19 cellular contexts compared by ENCODE assay signal in genomic region chr2:99403084-99403483, GRCh38.
DNase-seq lines count a peak whose midpoint lies in the region; ATAC-seq and TF ChIP-seq lines count a peak whose summit lies in the region.
"Had no signal": no experiment of that assay in that cellular context is flagged by ENCODE, and none has a peak within 500 bp of the region (broad histone marks: within the 10 kb centered on the region; RNA-seq: fewer than 3 reads in every experiment).

No MANE protein-coding gene starts in this region.

- no peak for DNase-seq in activated CD8-positive, alpha-beta memory T cell treated with anti-CD3 and anti-CD28 coated beads, Interleukin-2, amount 10 ng/mL, durations not matched to agents 7 days and 5 days
- DNase-seq in activated CD8-positive, alpha-beta memory T cell treated with anti-CD3 and anti-CD28 coated beads, Interleukin-2, amount 50 U/mL, for 48 hours = no peak
- DNase-seq in HS-5 (ENCODE audit: low read depth) = peak; percentile 74
- DNase-seq in naive thymus-derived CD8-positive, alpha-beta T cell = no peak
- DNase-seq in MG63 = no peak
- DNase-seq: activated CD4-positive, alpha-beta T cell treated with anti-CD3 and anti-CD28 coated beads for 4 hours; Calu3; cerebellar nuclear complex; erythroblast; NCI-H1105; NCI-H446; ovary; PC-9; SW 1271 had no signal

- no peak overlapping the region for H3K4me3 Mint-ChIP-seq in activated CD8-positive, alpha-beta memory T cell treated with anti-CD3 and anti-CD28 coated beads, Interleukin-2, amount 10 ng/mL, durations not matched to agents 7 days and 5 days
- no peak overlapping the region for H3K4me3 Mint-ChIP-seq in brain
- H3K4me3 Mint-ChIP-seq in naive thymus-derived CD8-positive, alpha-beta T cell = no peak overlapping the region

- H3K4me1 Mint-ChIP-seq in activated CD8-positive, alpha-beta memory T cell treated with anti-CD3 and anti-CD28 coated beads, Interleukin-2, amount 10 ng/mL, durations not matched to agents 7 days and 5 days = peaks cover 7% of the 10 kb centered on the region
- peaks cover 5% of the 10 kb centered on the region for H3K4me1 Mint-ChIP-seq in brain
- peaks cover 8 to 28% (median 20%) of the 10 kb centered on the region in 4 donors for H3K4me1 Mint-ChIP-seq in naive thymus-derived CD8-positive, alpha-beta T cell

- peaks cover 55% of the 10 kb centered on the region for H3K36me3 Mint-ChIP-seq in activated CD8-positive, alpha-beta memory T cell treated with anti-CD3 and anti-CD28 coated beads, Interleukin-2, amount 10 ng/mL, durations not matched to agents 7 days and 5 days
- peaks cover 68% of the 10 kb centered on the region for H3K36me3 Mint-ChIP-seq in brain
- H3K36me3 Mint-ChIP-seq in naive thymus-derived CD8-positive, alpha-beta T cell = peaks cover 5 to 91% (median 12%) of the 10 kb centered on the region in 3 donors

- CTCF ChIA-PET in activated CD8-positive, alpha-beta memory T cell treated with anti-CD3 and anti-CD28 coated beads, Interleukin-2, amount 10 ng/mL, durations not matched to agents 7 days and 5 days (lab: Charles Lee) = interaction anchor here (1.5 kb wide), 2 partner anchors 37 to 87 kb away, joined by 4 read pairs; partner anchors contain the start of gene REV1

- no peak overlapping the region for H3K4me3 ChIP-seq in MG63
- H3K4me3 ChIP-seq: A549, ovary, PC-9, tibial nerve had no signal

- H3K9me3 Mint-ChIP-seq in activated CD8-positive, alpha-beta memory T cell treated with anti-CD3 and anti-CD28 coated beads, Interleukin-2, amount 10 ng/mL, durations not matched to agents 7 days and 5 days (ENCODE audit: low read depth) = no peaks in the 10 kb centered on the region
- H3K9me3 Mint-ChIP-seq in brain = no peaks in the 10 kb centered on the region
- no peaks in the 10 kb centered on the region for H3K9me3 Mint-ChIP-seq in naive thymus-derived CD8-positive, alpha-beta T cell

- TF ChIP-seq CTCF in brain (conservative IDR thresholded peaks at IDR 0.05) = no peak

- no peaks in the 10 kb centered on the region for H3K27me3 Mint-ChIP-seq in activated CD8-positive, alpha-beta memory T cell treated with anti-CD3 and anti-CD28 coated beads, Interleukin-2, amount 10 ng/mL, durations not matched to agents 7 days and 5 days
- no peaks in the 10 kb centered on the region for H3K27me3 Mint-ChIP-seq in brain
- H3K27me3 Mint-ChIP-seq in naive thymus-derived CD8-positive, alpha-beta T cell = no peaks in the 10 kb centered on the region

- peaks cover 75% of the 10 kb centered on the region for H3K36me3 ChIP-seq in MG63
- H3K36me3 ChIP-seq: ovary had no signal

- ATAC-seq in activated CD8-positive, alpha-beta memory T cell treated with anti-CD3 and anti-CD28 coated beads, Interleukin-2, amount 10 ng/mL, durations not matched to agents 7 days and 5 days = no peak
- no peak for ATAC-seq in naive thymus-derived CD8-positive, alpha-beta T cell
- ATAC-seq in HG03521 (IDR thresholded peaks at IDR 0.05; ENCODE audit: unreplicated experiment) (no peak), HG03025 (IDR thresholded peaks at IDR 0.05; ENCODE audit: low FRiP score, unreplicated experiment) (no peak)

- peak overlapping the region; percentile 13 for H3K27ac Mint-ChIP-seq in activated CD8-positive, alpha-beta memory T cell treated with anti-CD3 and anti-CD28 coated beads, Interleukin-2, amount 10 ng/mL, durations not matched to agents 7 days and 5 days
- H3K27ac Mint-ChIP-seq in brain = peak overlapping the region in 3 of 5 experiments; percentile 5 to 48 (median 16)
- H3K27ac Mint-ChIP-seq in naive thymus-derived CD8-positive, alpha-beta T cell = peak overlapping the region; percentile 15 to 89 (median 68)

- no peaks in the 10 kb centered on the region for H3K9me3 ChIP-seq in MG63
- H3K9me3 ChIP-seq: A549, ovary, tibial nerve had no signal

- no peaks in the 10 kb centered on the region for H3K27me3 ChIP-seq in MG63
- H3K27me3 ChIP-seq: ovary, tibial nerve had no signal

- POLR2A ChIA-PET in naive thymus-derived CD8-positive, alpha-beta T cell (lab: Charles Lee) = interaction anchor here (0.6 kb wide), 1 partner anchor 14 kb away, joined by 3 read pairs; no protein-coding TSS in a partner anchor

Comparison
In these comparisons a context has a peak if more than half of its experiments do, and no peak if none do; other contexts are left out.
1. H3K27ac Mint-ChIP-seq: peak in every context shown above with its lines; median percentile 68 in naive thymus-derived CD8-positive, alpha-beta T cell; 16 in brain; 13 in activated CD8-positive, alpha-beta memory T cell treated with anti-CD3 and anti-CD28 coated beads, Interleukin-2, amount 10 ng/mL, durations not matched to agents 7 days and 5 days.